ENCODE assay signal across 9 cellular contexts in the genomic region with DNA sequence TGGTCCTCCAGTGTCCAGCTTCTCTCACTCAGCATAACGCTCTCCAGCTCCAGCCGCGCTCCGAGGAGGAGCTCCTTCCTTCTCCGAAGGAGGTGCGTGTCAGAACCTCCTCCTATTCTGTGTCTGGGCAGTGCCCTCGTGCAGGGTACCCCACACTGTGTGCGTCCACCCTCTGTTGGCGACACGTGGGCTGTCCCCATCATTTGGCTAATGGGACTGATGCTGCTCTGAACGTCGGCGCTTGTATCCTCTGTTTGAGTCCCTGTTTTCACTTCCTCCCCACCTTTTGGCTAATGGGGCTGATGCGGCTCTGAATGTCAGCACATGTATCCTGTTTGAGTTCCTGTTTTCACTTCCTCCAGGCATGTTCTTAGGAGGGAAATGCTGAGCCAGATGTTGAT. TPM values are rescaled to one million over a fixed set of nuclear protein-coding genes. Genes with fewer than 3 reads are reported as not detected.
A peak's percentile ranks its signal among the peaks of the same experiment; 100 is the strongest.
DNase-seq lines count a peak whose midpoint lies in the region; ATAC-seq and TF ChIP-seq lines count a peak whose summit lies in the region.
"Had no signal": no experiment of that assay in that cellular context is flagged by ENCODE, and none has a peak within 500 bp of the region (broad histone marks: within the 10 kb centered on the region; RNA-seq: fewer than 3 reads in every experiment).

No MANE protein-coding gene starts in this region.

- WGBS in spleen, 5 donors, result 25 to 38% (median 35%) methylated on average over 14 of the region's 14 CpGs

- H3K4me3 ChIP-seq in spleen, result peak overlapping the region in 1 of 8 donors; percentile 21

- no peak for TF ChIP-seq CTCF in spleen (IDR thresholded peaks at IDR 0.05 in 8 of 11, conservative IDR thresholded peaks at IDR 0.05 in 3 of 11)

- peaks cover 0 to 24% (median 0%) of the 10 kb centered on the region in 7 donors for H3K27me3 ChIP-seq in spleen (replicated peaks in 1 of 7)

- no peaks in the 10 kb centered on the region for H3K9me3 ChIP-seq in spleen

- H3K4me1 ChIP-seq in spleen, result peaks cover 6 to 35% (median 20%) of the 10 kb centered on the region in 6 donors

- H3K36me3 ChIP-seq in spleen, result no peaks in the 10 kb centered on the region

- no peak for TF ChIP-seq POLR2A in spleen (IDR thresholded peaks at IDR 0.05)

- ATAC-seq in GM19328 (IDR thresholded peaks at IDR 0.05; ENCODE audit: unreplicated experiment) (peak; percentile 78), HG03060 (IDR thresholded peaks at IDR 0.05; ENCODE audit: low read depth, unreplicated experiment) (peak; percentile 89), GM19035 (IDR thresholded peaks at IDR 0.05; ENCODE audit: unreplicated experiment) (no peak), HG02970 (IDR thresholded peaks at IDR 0.05; ENCODE audit: low FRiP score, unreplicated experiment) (no peak)
- ATAC-seq: HCT116 had no signal

- intact Hi-C loops in spleen (cut with DNase I; ENCODE audit: low total_unique reads), result no loop called here

- peak; percentile 81 for DNase-seq in SKM-1 (lab: John Stamatoyannopoulos, UW; ENCODE audit: unreplicated experiment)
- peak; percentile 85 for DNase-seq in spleen
- no peak for DNase-seq in SHP77 (lab: John Stamatoyannopoulos, UW)
- DNase-seq in stimulated activated CD4-positive, alpha-beta T cell treated with anti-CD3 and anti-CD28 coated beads, Interleukin-4, amount 100 ng/mL, for 4 hours, result no peak

- peak overlapping the region in 5 of 8 donors; percentile 15 to 71 (median 42) for H3K27ac ChIP-seq in spleen

RNA-seq across cellular contexts. Expression of gene KCNG2, which starts 22.2 kb away (rescaled TPM):
- total RNA-seq in spleen, result 1 to 10 TPM in 3 of 7 donors, under 1 TPM in 3, not detected in 1; 0.17 to 3.2 (median 1.1) TPM
- under 1 TPM; 0.15 to 0.38 (median 0.22) TPM for polyA plus RNA-seq in spleen

Comparison
In these comparisons a context has a peak if more than half of its experiments do, and no peak if none do; other contexts are left out.
1. ATAC-seq: peak in GM19328 (single experiment) and HG03060 (single experiment); none in GM19035 (single experiment) and HG02970 (single experiment).
2. DNase-seq: peak in SKM-1 (single experiment) and spleen (single experiment); none in SHP77 (0 of 2) and stimulated activated CD4-positive, alpha-beta T cell treated with anti-CD3 and anti-CD28 coated beads, Interleukin-4, amount 100 ng/mL, for 4 hours (0 of 2).